ENCODE assay signal across 13 cellular contexts in the genomic region with DNA sequence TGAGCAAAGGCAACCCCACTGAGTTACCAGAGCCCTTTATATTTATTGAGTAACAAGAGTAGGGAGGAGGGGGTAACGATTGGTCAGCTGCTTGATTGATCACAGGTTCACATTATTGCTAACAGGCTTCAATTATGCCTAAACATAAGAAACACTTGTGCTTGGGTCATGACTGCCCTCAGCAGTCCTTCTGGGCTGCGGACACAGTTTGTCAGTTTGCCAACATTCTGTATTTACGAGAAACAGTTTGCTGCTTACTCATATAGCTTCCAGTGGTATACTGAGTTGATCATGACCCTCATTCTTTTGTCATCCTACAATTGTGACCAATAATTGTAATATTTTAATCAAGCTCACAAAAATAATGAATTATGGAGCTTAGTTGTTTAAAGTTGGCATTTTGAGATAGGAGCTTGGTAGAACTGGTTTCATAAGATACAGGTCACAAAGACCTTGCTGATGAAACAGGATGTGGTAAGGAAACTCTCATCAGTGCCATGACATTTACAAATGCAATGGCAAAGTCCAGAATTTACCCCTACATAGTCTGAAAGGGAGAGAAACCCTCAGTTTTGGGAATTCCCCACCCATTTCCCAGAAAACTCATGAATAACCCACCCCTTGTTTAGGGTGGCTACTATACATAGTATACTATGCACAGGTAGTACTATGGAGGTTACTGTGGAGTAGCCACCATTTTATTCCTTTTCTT.
"Had no signal": no experiment of that assay in that cellular context is flagged by ENCODE, and none has a peak within 500 bp of the region (broad histone marks: within the 10 kb centered on the region; RNA-seq: fewer than 3 reads in every experiment).

No MANE protein-coding gene starts in this region.

- DNase-seq: activated B cell treated with CpG ODN at 0.5 μM for 24 hours; activated CD4-positive, alpha-beta T cell treated with anti-CD3 and anti-CD28 coated beads, Interleukin-2, amount 10 ng/mL, durations not matched to agents 7 days and 5 days; dermis blood vessel endothelial cell; effector memory CD8-positive, alpha-beta T cell; head of caudate nucleus; psoas muscle; right lobe of liver; upper lobe of right lung had no signal

- ATAC-seq: effector memory CD8-positive, alpha-beta T cell; psoas muscle; right lobe of liver; upper lobe of right lung had no signal

- H3K27me3 Mint-ChIP-seq: activated B cell treated with CpG ODN at 0.5 μM for 24 hours; activated CD4-positive, alpha-beta T cell treated with anti-CD3 and anti-CD28 coated beads, Interleukin-2, amount 10 ng/mL, durations not matched to agents 7 days and 5 days; effector memory CD8-positive, alpha-beta T cell had no signal

- H3K27ac Mint-ChIP-seq: activated B cell treated with CpG ODN at 0.5 μM for 24 hours; activated CD4-positive, alpha-beta T cell treated with anti-CD3 and anti-CD28 coated beads, Interleukin-2, amount 10 ng/mL, durations not matched to agents 7 days and 5 days; activated T-helper 1 cell treated with anti-CD3 and anti-CD28 coated beads, Interleukin-12 subunit alpha, Interleukin-12 subunit beta, Interleukin-2, Interleukin-4 antibody, amounts not matched to agents 30 ng/mL and 10 ng/mL and 1 ng/mL, durations not matched to agents 14 hours and 24 hours and 36 hours; effector memory CD8-positive, alpha-beta T cell had no signal

- H3K4me3 ChIP-seq: ascending aorta, psoas muscle, right lobe of liver, smooth muscle cell, thoracic aorta, upper lobe of right lung had no signal

- H3K4me3 Mint-ChIP-seq: activated B cell treated with CpG ODN at 0.5 μM for 24 hours; activated CD4-positive, alpha-beta T cell treated with anti-CD3 and anti-CD28 coated beads, Interleukin-2, amount 10 ng/mL, durations not matched to agents 7 days and 5 days; activated T-helper 1 cell treated with anti-CD3 and anti-CD28 coated beads, Interleukin-12 subunit alpha, Interleukin-12 subunit beta, Interleukin-2, Interleukin-4 antibody, amounts not matched to agents 30 ng/mL and 10 ng/mL and 1 ng/mL, durations not matched to agents 14 hours and 24 hours and 36 hours; effector memory CD8-positive, alpha-beta T cell; neural crest cell had no signal

- H3K4me1 Mint-ChIP-seq: activated B cell treated with CpG ODN at 0.5 μM for 24 hours; activated CD4-positive, alpha-beta T cell treated with anti-CD3 and anti-CD28 coated beads, Interleukin-2, amount 10 ng/mL, durations not matched to agents 7 days and 5 days; neural crest cell had no signal
